In genomic region chr19:2221918-2222317, GRCh38 we compare ENCODE assay signal across 2 cellular contexts.
TF ChIP-seq lines count a peak whose summit lies in the region.

No MANE protein-coding gene starts in this region.

TF ChIP-seq in A549, 52 proteins besides CTCF, POLR2A, EP300 and RAD21:
- TF ChIP-seq, protein P1, sequence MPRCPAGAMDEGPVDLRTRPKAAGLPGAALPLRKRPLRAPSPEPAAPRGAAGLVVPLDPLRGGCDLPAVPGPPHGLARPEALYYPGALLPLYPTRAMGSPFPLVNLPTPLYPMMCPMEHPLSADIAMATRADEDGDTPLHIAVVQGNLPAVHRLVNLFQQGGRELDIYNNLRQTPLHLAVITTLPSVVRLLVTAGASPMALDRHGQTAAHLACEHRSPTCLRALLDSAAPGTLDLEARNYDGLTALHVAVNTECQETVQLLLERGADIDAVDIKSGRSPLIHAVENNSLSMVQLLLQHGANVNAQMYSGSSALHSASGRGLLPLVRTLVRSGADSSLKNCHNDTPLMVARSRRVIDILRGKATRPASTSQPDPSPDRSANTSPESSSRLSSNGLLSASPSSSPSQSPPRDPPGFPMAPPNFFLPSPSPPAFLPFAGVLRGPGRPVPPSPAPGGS (IDR thresholded peaks at IDR 0.05) = no peak
- TF ChIP-seq SMC3 (IDR thresholded peaks at IDR 0.05) = peak; percentile 24; the same call in 1 of the 3 replicates
- no peak for TF ChIP-seq FOSB (CRISPR knock-in tag; IDR thresholded peaks at IDR 0.05)
- TF ChIP-seq JUNB (IDR thresholded peaks at IDR 0.05) = no peak

TF ChIP-seq in GM23338, 12 proteins besides CTCF, POLR2A, EP300 and RAD21:
- TF ChIP-seq, protein P2, sequence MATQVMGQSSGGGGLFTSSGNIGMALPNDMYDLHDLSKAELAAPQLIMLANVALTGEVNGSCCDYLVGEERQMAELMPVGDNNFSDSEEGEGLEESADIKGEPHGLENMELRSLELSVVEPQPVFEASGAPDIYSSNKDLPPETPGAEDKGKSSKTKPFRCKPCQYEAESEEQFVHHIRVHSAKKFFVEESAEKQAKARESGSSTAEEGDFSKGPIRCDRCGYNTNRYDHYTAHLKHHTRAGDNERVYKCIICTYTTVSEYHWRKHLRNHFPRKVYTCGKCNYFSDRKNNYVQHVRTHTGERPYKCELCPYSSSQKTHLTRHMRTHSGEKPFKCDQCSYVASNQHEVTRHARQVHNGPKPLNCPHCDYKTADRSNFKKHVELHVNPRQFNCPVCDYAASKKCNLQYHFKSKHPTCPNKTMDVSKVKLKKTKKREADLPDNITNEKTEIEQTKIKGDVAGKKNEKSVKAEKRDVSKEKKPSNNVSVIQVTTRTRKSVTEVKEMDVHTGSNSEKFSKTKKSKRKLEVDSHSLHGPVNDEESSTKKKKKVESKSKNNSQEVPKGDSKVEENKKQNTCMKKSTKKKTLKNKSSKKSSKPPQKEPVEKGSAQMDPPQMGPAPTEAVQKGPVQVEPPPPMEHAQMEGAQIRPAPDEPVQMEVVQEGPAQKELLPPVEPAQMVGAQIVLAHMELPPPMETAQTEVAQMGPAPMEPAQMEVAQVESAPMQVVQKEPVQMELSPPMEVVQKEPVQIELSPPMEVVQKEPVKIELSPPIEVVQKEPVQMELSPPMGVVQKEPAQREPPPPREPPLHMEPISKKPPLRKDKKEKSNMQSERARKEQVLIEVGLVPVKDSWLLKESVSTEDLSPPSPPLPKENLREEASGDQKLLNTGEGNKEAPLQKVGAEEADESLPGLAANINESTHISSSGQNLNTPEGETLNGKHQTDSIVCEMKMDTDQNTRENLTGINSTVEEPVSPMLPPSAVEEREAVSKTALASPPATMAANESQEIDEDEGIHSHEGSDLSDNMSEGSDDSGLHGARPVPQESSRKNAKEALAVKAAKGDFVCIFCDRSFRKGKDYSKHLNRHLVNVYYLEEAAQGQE (IDR thresholded peaks at IDR 0.05; ENCODE audit: unreplicated experiment) = no peak
- TF ChIP-seq POLR2AphosphoS5 (IDR thresholded peaks at IDR 0.05; ENCODE audit: low read depth) = no peak
- no peak for TF ChIP-seq STAT1 (IDR thresholded peaks at IDR 0.05; ENCODE audit: unreplicated experiment)
- TF ChIP-seq ZNF331 (CRISPR knock-in tag; IDR thresholded peaks at IDR 0.05; ENCODE audit: low read depth) = no peak
- TF ChIP-seq ZNF114 (CRISPR knock-in tag; IDR thresholded peaks at IDR 0.05) = no peak
- no peak for TF ChIP-seq CREB1 (CRISPR knock-in tag; IDR thresholded peaks at IDR 0.05; ENCODE audit: low read depth)
- no peak for TF ChIP-seq NANOG (IDR thresholded peaks at IDR 0.05; ENCODE audit: borderline replicate concordance)
- TF ChIP-seq EZH2 (IDR thresholded peaks at IDR 0.05; ENCODE audit: low read depth, unreplicated experiment) = no peak
- TF ChIP-seq JUNB (IDR thresholded peaks at IDR 0.05; ENCODE audit: unreplicated experiment) = no peak
- TF ChIP-seq EZH2phosphoT487 (IDR thresholded peaks at IDR 0.05; ENCODE audit: unreplicated experiment) = no peak
- no peak for TF ChIP-seq ETS1 (IDR thresholded peaks at IDR 0.05)
- TF ChIP-seq ZNF462 (CRISPR knock-in tag; IDR thresholded peaks at IDR 0.05) = no peak
TF ChIP-seq in GM23338: peak in this region for 0.
